Comparison of ENCODE assay signal across 9 cellular contexts in the genomic region with DNA sequence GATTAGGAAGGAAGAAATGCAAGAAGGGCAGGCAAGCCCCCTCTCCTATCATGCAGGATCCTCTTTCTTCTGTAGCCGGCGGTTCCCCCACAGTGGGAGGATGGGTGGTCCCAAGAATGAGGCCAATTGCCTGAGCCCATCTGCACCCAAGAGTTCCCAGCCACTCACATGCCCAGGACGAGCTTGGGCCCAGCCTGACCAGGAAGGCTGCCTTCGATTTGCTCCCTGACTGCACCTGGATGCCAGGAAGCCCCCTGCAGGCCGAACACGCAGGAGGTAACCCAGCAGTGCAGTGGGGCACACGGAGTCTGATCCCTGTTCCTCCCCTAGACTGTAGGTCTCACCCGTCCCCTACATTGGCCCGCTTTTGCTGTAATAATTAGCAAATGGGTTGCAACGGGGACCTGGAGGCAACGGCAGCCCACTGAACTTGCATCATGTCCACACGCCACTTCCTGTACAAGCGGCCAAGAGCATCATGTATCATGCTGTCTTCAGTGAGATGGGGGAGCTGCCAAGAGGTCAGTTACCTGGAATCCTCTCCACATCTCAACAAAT.
DNase-seq lines count a peak whose midpoint lies in the region; ATAC-seq and TF ChIP-seq lines count a peak whose summit lies in the region.
"Had no signal": no experiment of that assay in that cellular context is flagged by ENCODE, and none has a peak within 500 bp of the region (broad histone marks: within the 10 kb centered on the region; RNA-seq: fewer than 3 reads in every experiment).

No MANE protein-coding gene starts in this region.

- H3K4me3 Mint-ChIP-seq in endothelial cell (ENCODE audit: unreplicated experiment) (no peak overlapping the region), osteocyte (ENCODE audit: unreplicated experiment) (peak overlapping the region; percentile 75), Calu3 (ENCODE audit: low read depth, unreplicated experiment) (no peak overlapping the region)

- ATAC-seq in Panc1 (peak; percentile 62), GM21576 (IDR thresholded peaks at IDR 0.05; ENCODE audit: unreplicated experiment) (no peak)

- peaks cover 11% of the 10 kb centered on the region for H3K4me1 ChIP-seq in Panc1 (ENCODE audit: control insufficient read depth, insufficient read depth, low read length)

- no peak for DNase-seq in GM06990 (ENCODE audit: extremely low read depth, insufficient read length)
- no peak for DNase-seq in Panc1 (ENCODE audit: low read depth, low spot score)
- DNase-seq in endothelial cell (ENCODE audit: low spot score), result no peak
- DNase-seq in osteocyte (ENCODE audit: extremely low spot score, unreplicated experiment), result peak; percentile 79
- no peak for DNase-seq in effector CD8-positive, alpha-beta T cell (lab: John Stamatoyannopoulos, UW)
- no peak for DNase-seq in kidney tubule cell (ENCODE audit: low spot score)
- no peak for DNase-seq in Calu3
- DNase-seq: NCI-H446 treated with DMSO at 0.1 percent for 48 hours had no signal

- peaks cover 10% of the 10 kb centered on the region for H3K27me3 Mint-ChIP-seq in endothelial cell (ENCODE audit: unreplicated experiment)
- no peaks in the 10 kb centered on the region for H3K27me3 Mint-ChIP-seq in osteocyte (ENCODE audit: unreplicated experiment)
- no peaks in the 10 kb centered on the region for H3K27me3 Mint-ChIP-seq in Calu3 (ENCODE audit: unreplicated experiment)

- CTCF ChIA-PET in Panc1 (lab: Charles Lee), result no interaction called here
- CTCF ChIA-PET in Calu3 (lab: Charles Lee), result no interaction called here

- peak; percentile 39 for TF ChIP-seq CTCF in GM06990 (IDR thresholded peaks at IDR 0.05; ENCODE audit: insufficient read depth, low read length, poor library complexity, severe bottlenecking)
- TF ChIP-seq CTCF in Panc1 (IDR thresholded peaks at IDR 0.05), result no peak; the same call in 1 of the 2 replicates
- TF ChIP-seq CTCF in endothelial cell (IDR thresholded peaks at IDR 0.05; ENCODE audit: unreplicated experiment), result no peak
- no peak for TF ChIP-seq CTCF in osteocyte (IDR thresholded peaks at IDR 0.05)
- no peak for TF ChIP-seq CTCF in Calu3 (IDR thresholded peaks at IDR 0.05; ENCODE audit: unreplicated experiment)

- H3K9me3 Mint-ChIP-seq in endothelial cell (ENCODE audit: unreplicated experiment) (no peaks in the 10 kb centered on the region), osteocyte (ENCODE audit: unreplicated experiment) (no peaks in the 10 kb centered on the region), Calu3 (ENCODE audit: low read depth, unreplicated experiment) (no peaks in the 10 kb centered on the region)

- in situ Hi-C loops in Panc1 (cut with HindIII; ENCODE audit: low pct_unique_long_range_greater_than_20kb, low sequenced_read_pairs), result no loop called here

- peak overlapping the region; percentile 99 for H3K27ac Mint-ChIP-seq in endothelial cell (ENCODE audit: unreplicated experiment)
- peak overlapping the region; percentile 98 for H3K27ac Mint-ChIP-seq in osteocyte (ENCODE audit: unreplicated experiment)
- no peak overlapping the region for H3K27ac Mint-ChIP-seq in Calu3 (ENCODE audit: unreplicated experiment)

- BruUV-seq in Panc1 (replicated peaks; lab: Mats Ljungman, UMichigan) (no TSS peak), Calu3 (replicated peaks; lab: Mats Ljungman, UMichigan) (no TSS peak)

- H3K36me3 ChIP-seq in GM06990 (ENCODE audit: control insufficient read depth, insufficient read depth, low read length), result peaks cover 9% of the 10 kb centered on the region
- no peaks in the 10 kb centered on the region for H3K36me3 ChIP-seq in Panc1 (ENCODE audit: control insufficient read depth, insufficient read depth, low read length)

- POLR2A ChIA-PET in Panc1 (lab: Charles Lee), result no interaction called here

- no peak overlapping the region for H3K4me3 ChIP-seq in GM06990 (replicated peaks; ENCODE audit: low read depth, low read length)
- no peak overlapping the region for H3K4me3 ChIP-seq in Panc1 (ENCODE audit: low read depth in 2 of 2, low read length in 2 of 2)

- peaks cover 40% of the 10 kb centered on the region for H3K4me1 Mint-ChIP-seq in endothelial cell (ENCODE audit: unreplicated experiment)
- peaks cover 37% of the 10 kb centered on the region for H3K4me1 Mint-ChIP-seq in osteocyte (ENCODE audit: unreplicated experiment)
- peaks cover 11% of the 10 kb centered on the region for H3K4me1 Mint-ChIP-seq in Calu3 (ENCODE audit: low read depth, unreplicated experiment)

- intact Hi-C loops in Panc1 (cut with micrococcal nuclease; ENCODE audit: unreplicated experiment) (no loop called here), Calu3 (cut with micrococcal nuclease; ENCODE audit: unreplicated experiment) (no loop called here)

- H3K9me3 ChIP-seq in Panc1 (ENCODE audit: control insufficient read depth, insufficient read depth, low read depth, low read length), result no peaks in the 10 kb centered on the region

- H3K36me3 Mint-ChIP-seq in endothelial cell (ENCODE audit: low read depth, unreplicated experiment) (peaks cover 6% of the 10 kb centered on the region), osteocyte (ENCODE audit: unreplicated experiment) (peaks cover 15% of the 10 kb centered on the region), Calu3 (ENCODE audit: insufficient read depth, unreplicated experiment) (peaks cover 32% of the 10 kb centered on the region)

- H3K27me3 ChIP-seq in GM06990 (replicated peaks; ENCODE audit: control insufficient read depth, insufficient read depth, low read length) (no peaks in the 10 kb centered on the region), Panc1 (ENCODE audit: control insufficient read depth, insufficient read depth, low read length) (no peaks in the 10 kb centered on the region)

- peak overlapping the region; percentile 80; the same call in 1 of the 2 replicates for H3K27ac ChIP-seq in Panc1 (ENCODE audit: low read length)
